7 cellular contexts compared by ENCODE assay signal in the genomic region with DNA sequence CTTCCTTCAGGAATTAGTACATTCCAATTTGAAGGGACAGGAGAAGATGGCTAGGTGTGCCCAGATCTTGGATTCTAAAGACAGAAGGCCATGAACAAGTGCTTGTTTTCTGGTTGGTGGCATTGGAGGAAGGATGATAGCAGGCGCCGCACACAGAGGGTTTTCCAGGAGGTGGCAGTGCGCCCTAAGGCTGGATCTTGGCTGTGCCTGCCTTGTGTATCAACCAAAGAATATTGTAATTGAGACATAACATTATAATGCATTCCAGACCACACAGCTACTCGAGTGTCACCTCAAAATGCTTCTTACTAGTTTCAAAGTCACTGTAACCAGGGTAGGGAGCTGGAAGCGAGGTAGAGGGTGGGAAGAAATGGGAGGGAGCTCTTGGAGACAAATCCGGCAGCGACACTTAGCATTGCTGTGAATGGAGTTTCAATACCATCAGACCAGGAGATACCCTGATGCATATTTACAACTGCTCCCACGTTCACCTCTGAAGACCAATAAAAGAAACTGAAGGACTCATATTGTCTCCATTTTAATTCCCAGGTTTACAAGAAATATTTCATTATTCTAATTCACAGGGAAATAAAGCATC. TPM values are rescaled to one million over a fixed set of nuclear protein-coding genes. Genes with fewer than 3 reads are reported as not detected.
DNase-seq lines count a peak whose midpoint lies in the region; ATAC-seq and TF ChIP-seq lines count a peak whose summit lies in the region.

No MANE protein-coding gene starts in this region.

- no peak overlapping the region for H3K27ac Mint-ChIP-seq in activated B cell treated with CpG ODN at 0.5 μM for 24 hours

- no peaks in the 10 kb centered on the region for H3K36me3 Mint-ChIP-seq in activated B cell treated with CpG ODN at 0.5 μM for 24 hours (ENCODE audit: low read depth)

- no peaks in the 10 kb centered on the region for H3K9me3 Mint-ChIP-seq in activated B cell treated with CpG ODN at 0.5 μM for 24 hours

- H3K27me3 Mint-ChIP-seq in activated B cell treated with CpG ODN at 0.5 μM for 24 hours: peaks cover 3% of the 10 kb centered on the region

- ATAC-seq in activated B cell treated with CpG ODN at 0.5 μM for 24 hours (ENCODE audit: low read depth) (peak; percentile 54), GM21526 (IDR thresholded peaks at IDR 0.05; ENCODE audit: low FRiP score, unreplicated experiment) (no peak)

- peak; percentile 17 for DNase-seq in GM20000 (ENCODE audit: low spot score)
- DNase-seq in NCI-H2107 treated with DMSO at 0.1 percent for 48 hours (lab: John Stamatoyannopoulos, UW; ENCODE audit: unreplicated experiment): peak; percentile 65
- peak; percentile 18 for DNase-seq in activated B cell treated with CpG ODN at 0.5 μM for 24 hours
- DNase-seq in central memory CD4-positive, alpha-beta T cell: peak; percentile 34
- DNase-seq in islet precursor cell: peak; percentile 77
- DNase-seq in stimulated activated CD4-positive, alpha-beta T cell treated with anti-CD3 and anti-CD28 coated beads, Interleukin-1b, Interleukin-23, amount 100 ng/mL, for 48 hours: peak; percentile 54

- H3K4me3 Mint-ChIP-seq in activated B cell treated with CpG ODN at 0.5 μM for 24 hours: no peak overlapping the region

- H3K4me1 Mint-ChIP-seq in activated B cell treated with CpG ODN at 0.5 μM for 24 hours: no peaks in the 10 kb centered on the region

- CTCF ChIA-PET in activated B cell treated with CpG ODN at 0.5 μM for 24 hours (lab: Charles Lee): no interaction called here

- intact Hi-C loops in activated B cell treated with CpG ODN at 0.5 μM for 24 hours (cut with micrococcal nuclease): loop anchor here (1.0 kb wide), 2 partner anchors 493 to 1090 kb away; no protein-coding TSS in a partner anchor

- TF ChIP-seq CTCF in GM20000 (IDR thresholded peaks at IDR 0.05; ENCODE audit: extremely low read depth, missing control alignments) (no peak), activated B cell treated with CpG ODN at 0.5 μM for 24 hours (IDR thresholded peaks at IDR 0.05) (no peak)

- POLR2A ChIA-PET in activated B cell treated with CpG ODN at 0.5 μM for 24 hours (lab: Charles Lee): no interaction called here

RNA-seq across cellular contexts. Expression of a gene that starts 42.5 kb away (rescaled TPM):
- not detected in 2 replicates for total RNA-seq in activated B cell treated with CpG ODN at 0.5 μM for 24 hours

Comparison
In these comparisons a context has a peak if more than half of its experiments do, and no peak if none do; other contexts are left out.
1. DNase-seq: peak in every context shown above with its lines; median percentile 77 in islet precursor cell; 65 in NCI-H2107 treated with DMSO at 0.1 percent for 48 hours; 54 in stimulated activated CD4-positive, alpha-beta T cell treated with anti-CD3 and anti-CD28 coated beads, Interleukin-1b, Interleukin-23, amount 100 ng/mL, for 48 hours; 34 in central memory CD4-positive, alpha-beta T cell; 18 in activated B cell treated with CpG ODN at 0.5 μM for 24 hours; 17 in GM20000.